ENCODE assay signal across 9 cellular contexts in genomic region chr3:10015476-10015904, GRCh38. TPM values are rescaled to one million over a fixed set of nuclear protein-coding genes. Genes with fewer than 3 reads are reported as not detected.
DNase-seq lines count a peak whose midpoint lies in the region; ATAC-seq and TF ChIP-seq lines count a peak whose summit lies in the region.
"Had no signal": no experiment of that assay in that cellular context is flagged by ENCODE, and none has a peak within 500 bp of the region (broad histone marks: within the 10 kb centered on the region; RNA-seq: fewer than 3 reads in every experiment).

No MANE protein-coding gene starts in this region.

- peak; percentile 63 for DNase-seq in HFF-Myc (ENCODE audit: extremely low read depth, low read depth)
- peak; percentile 96 for DNase-seq in astrocyte of the hippocampus (ENCODE audit: low read depth, low spot score)
- DNase-seq in hippocampal formation (lab: John Stamatoyannopoulos, UW): peak; percentile 47 to 55
- peak; percentile 72 for DNase-seq in stomach
- no peak for DNase-seq in SHP77 treated with DMSO at 0.1 percent for 48 hours (lab: John Stamatoyannopoulos, UW)
- no peak for DNase-seq in activated naive CD4-positive, alpha-beta T cell treated with anti-CD3 and anti-CD28 coated beads, Interleukin-2, amount 10 ng/mL, durations not matched to agents 7 days and 5 days
- DNase-seq: activated CD4-positive, alpha-beta memory T cell treated with anti-CD3 and anti-CD28 coated beads, Interleukin-2, amount 10 ng/mL, durations not matched to agents 7 days and 5 days had no signal

- H3K27ac ChIP-seq in stomach: peak overlapping the region; percentile 67 to 89 (median 86)

- H3K27ac Mint-ChIP-seq in activated naive CD4-positive, alpha-beta T cell treated with anti-CD3 and anti-CD28 coated beads, Interleukin-2, amount 10 ng/mL, durations not matched to agents 7 days and 5 days: no peak overlapping the region
- H3K27ac Mint-ChIP-seq: activated CD4-positive, alpha-beta memory T cell treated with anti-CD3 and anti-CD28 coated beads, Interleukin-2, amount 10 ng/mL, durations not matched to agents 7 days and 5 days had no signal

- WGBS in stomach, 5 donors: 17 to 26% (median 22%) methylated on average over 10 of the region's 10 CpGs

- peaks cover 21 to 40% (median 29%) of the 10 kb centered on the region in 4 donors for H3K4me1 ChIP-seq in stomach

- intact Hi-C loops in stomach (cut with DNase I; ENCODE audit: low total_unique reads): no loop called here

- H3K9me3 ChIP-seq in stomach: no peaks in the 10 kb centered on the region

- H3K36me3 ChIP-seq in stomach: peaks cover 6 to 32% (median 32%) of the 10 kb centered on the region in 4 donors

- no peak for TF ChIP-seq EP300 in stomach (IDR thresholded peaks at IDR 0.05)

- H3K4me3 ChIP-seq in HFF-Myc (replicated peaks; ENCODE audit: low read depth, low read length): no peak overlapping the region
- peak overlapping the region in 1 of 4 donors; percentile 14 for H3K4me3 ChIP-seq in stomach

- H3K9me3 Mint-ChIP-seq in activated naive CD4-positive, alpha-beta T cell treated with anti-CD3 and anti-CD28 coated beads, Interleukin-2, amount 10 ng/mL, durations not matched to agents 7 days and 5 days: no peaks in the 10 kb centered on the region
- H3K9me3 Mint-ChIP-seq: activated CD4-positive, alpha-beta memory T cell treated with anti-CD3 and anti-CD28 coated beads, Interleukin-2, amount 10 ng/mL, durations not matched to agents 7 days and 5 days had no signal

- TF ChIP-seq CTCF in HFF-Myc (IDR thresholded peaks at IDR 0.05; ENCODE audit: low read depth, low read length, missing control alignments) (no peak), stomach (IDR thresholded peaks at IDR 0.05) (no peak)

- ATAC-seq in HG02798 (IDR thresholded peaks at IDR 0.05; ENCODE audit: poor library complexity, unreplicated experiment) (no peak), GM21619 (IDR thresholded peaks at IDR 0.05; ENCODE audit: unreplicated experiment) (no peak)

- H3K27me3 ChIP-seq in stomach: no peaks in the 10 kb centered on the region

- peaks cover 17% of the 10 kb centered on the region for H3K27me3 Mint-ChIP-seq in activated naive CD4-positive, alpha-beta T cell treated with anti-CD3 and anti-CD28 coated beads, Interleukin-2, amount 10 ng/mL, durations not matched to agents 7 days and 5 days
- H3K27me3 Mint-ChIP-seq: activated CD4-positive, alpha-beta memory T cell treated with anti-CD3 and anti-CD28 coated beads, Interleukin-2, amount 10 ng/mL, durations not matched to agents 7 days and 5 days had no signal

- TF ChIP-seq POLR2A in stomach (IDR thresholded peaks at IDR 0.05): no peak

- H3K4me1 Mint-ChIP-seq in activated naive CD4-positive, alpha-beta T cell treated with anti-CD3 and anti-CD28 coated beads, Interleukin-2, amount 10 ng/mL, durations not matched to agents 7 days and 5 days: peaks cover 17% of the 10 kb centered on the region

- CTCF ChIA-PET in activated naive CD4-positive, alpha-beta T cell treated with anti-CD3 and anti-CD28 coated beads, Interleukin-2, amount 10 ng/mL, durations not matched to agents 7 days and 5 days (lab: Charles Lee): interaction anchor here (1.6 kb wide), 1 partner anchor 11 kb away, joined by 5 read pairs; the partner anchor contains the start of gene FANCD2

- H3K4me3 Mint-ChIP-seq in activated naive CD4-positive, alpha-beta T cell treated with anti-CD3 and anti-CD28 coated beads, Interleukin-2, amount 10 ng/mL, durations not matched to agents 7 days and 5 days: no peak overlapping the region
- H3K4me3 Mint-ChIP-seq: activated CD4-positive, alpha-beta memory T cell treated with anti-CD3 and anti-CD28 coated beads, Interleukin-2, amount 10 ng/mL, durations not matched to agents 7 days and 5 days had no signal

- peaks cover 3% of the 10 kb centered on the region for H3K36me3 Mint-ChIP-seq in activated naive CD4-positive, alpha-beta T cell treated with anti-CD3 and anti-CD28 coated beads, Interleukin-2, amount 10 ng/mL, durations not matched to agents 7 days and 5 days

RNA-seq across cellular contexts. Expression of gene FANCD2, which starts 10.7 kb away (rescaled TPM):
- total RNA-seq in stomach: 10 to 100 TPM in 1 of 5 donors, 1 to 10 TPM in 4; 1.3 to 21.1 (median 6.1) TPM
- 1 to 10 TPM in 2 of 3 donors, under 1 TPM in 1; 0.61 to 6.3 (median 5.3) TPM for polyA plus RNA-seq in stomach

RNA-seq across cellular contexts. Expression of gene EMC3, which starts 28.8 kb away (rescaled TPM):
- 10 to 100 TPM; 10.5 to 71.0 (median 34.1) TPM for total RNA-seq in stomach
- polyA plus RNA-seq in stomach: 10 to 100 TPM; 32.2 to 54.4 (median 38.3) TPM

Comparison
In these comparisons a context has a peak if more than half of its experiments do, and no peak if none do; other contexts are left out.
1. DNase-seq: peak in HFF-Myc (single experiment), astrocyte of the hippocampus (single experiment), hippocampal formation (2 of 2) and stomach (single experiment); none in SHP77 treated with DMSO at 0.1 percent for 48 hours (single experiment) and activated naive CD4-positive, alpha-beta T cell treated with anti-CD3 and anti-CD28 coated beads, Interleukin-2, amount 10 ng/mL, durations not matched to agents 7 days and 5 days (single experiment).